In the genomic region with DNA sequence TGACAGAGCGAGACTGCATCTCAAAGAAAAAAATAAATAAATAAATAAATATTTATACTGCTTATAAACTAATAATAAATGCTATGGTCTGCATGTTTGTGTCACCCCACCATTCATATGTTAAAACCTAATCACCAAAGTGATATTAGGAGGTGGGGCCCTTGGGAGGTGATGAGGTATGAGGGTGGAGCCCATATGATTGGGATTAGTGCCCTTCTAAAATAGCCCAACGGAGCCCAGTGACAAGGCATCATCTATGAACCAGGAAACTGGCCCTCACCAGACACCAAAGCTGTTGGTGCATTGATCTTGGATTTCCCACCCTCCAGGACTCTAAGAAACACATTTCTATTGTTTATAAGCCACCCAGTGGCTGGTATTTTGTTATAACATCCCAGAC, we compare ENCODE assay signal across 27 cellular contexts. TPM values are rescaled to one million over a fixed set of nuclear protein-coding genes. Genes with fewer than 3 reads are reported as not detected.
DNase-seq lines count a peak whose midpoint lies in the region; ATAC-seq, FAIRE-seq and TF ChIP-seq lines count a peak whose summit lies in the region.
"Had no signal": no experiment of that assay in that cellular context is flagged by ENCODE, and none has a peak within 500 bp of the region (broad histone marks: within the 10 kb centered on the region; RNA-seq: fewer than 3 reads in every experiment).

No MANE protein-coding gene starts in this region.

- in situ Hi-C loops in HepG2 (cut with HindIII; ENCODE audit: extremely low pct_ligation_motif_present, low pct_unique_long_range_greater_than_20kb) (no loop called here), GM13976 (cut with MboI; ENCODE audit: low sequenced_read_pairs, unreplicated experiment) (no loop called here)

- peaks cover 31% of the 10 kb centered on the region for H3K4me1 Mint-ChIP-seq in GM23338

- H3K4me1 ChIP-seq in HepG2 (ENCODE audit: insufficient read depth, low read length): peaks cover 59% of the 10 kb centered on the region
- peaks cover 0 to 8% (median 0%) of the 10 kb centered on the region in 4 donors for H3K4me1 ChIP-seq in right lobe of liver
- peaks cover 37% of the 10 kb centered on the region for H3K4me1 ChIP-seq in GM23338 (ENCODE audit: insufficient read depth)
- H3K4me1 ChIP-seq in Loucy (ENCODE audit: insufficient read depth, low read length, poor library complexity, severe bottlenecking): peaks cover 66% of the 10 kb centered on the region
- H3K4me1 ChIP-seq in foreskin keratinocyte: peaks cover 5% of the 10 kb centered on the region
- H3K4me1 ChIP-seq: Caco-2 had no signal

- TF ChIP-seq CTCF in HepG2 (CRISPR knock-in tag; IDR thresholded peaks at IDR 0.05) (no peak), right lobe of liver (IDR thresholded peaks at IDR 0.05) (no peak), GM23338 (conservative IDR thresholded peaks at IDR 0.05; ENCODE audit: low read depth in 2 of 2) (no peak), Loucy (conservative IDR thresholded peaks at IDR 0.05; ENCODE audit: low read length) (no peak), foreskin keratinocyte (conservative IDR thresholded peaks at IDR 0.05) (peak; percentile 12), GM13976 (IDR thresholded peaks at IDR 0.05; ENCODE audit: borderline replicate concordance, control extremely low read depth, extremely low read depth, insufficient read depth, missing control alignments) (no peak)

- no peak overlapping the region for H3K4me3 Mint-ChIP-seq in GM23338
- H3K4me3 Mint-ChIP-seq: CD14-positive monocyte; CD4-positive, alpha-beta memory T cell had no signal

- intact Hi-C loops in HepG2 (cut with micrococcal nuclease; ENCODE audit: unreplicated experiment) (no loop called here), right lobe of liver (cut with DNase I) (no loop called here)

- POLR2A ChIA-PET in HepG2 (lab: Yijun Ruan, JAX): no interaction called here

- no peak overlapping the region for H3K4me2 ChIP-seq in HepG2 (ENCODE audit: low read depth, low read length)
- H3K4me2 ChIP-seq in GM23338: no peak overlapping the region
- peak overlapping the region; percentile 17 for H3K4me2 ChIP-seq in Loucy (ENCODE audit: low read depth, low read length, poor library complexity, severe bottlenecking)
- H3K4me2 ChIP-seq: BLaER1 had no signal

- CTCF ChIA-PET in HepG2 (lab: Yijun Ruan, JAX; ENCODE audit: low intra/inter-chr PET ratio, low total read pairs): no interaction called here

- H3K36me3 ChIP-seq in HepG2 (replicated peaks in 1 of 2; ENCODE audit: control insufficient read depth in 1 of 2, insufficient read depth in 2 of 2, low read length in 2 of 2): peaks cover 0 to 33% of the 10 kb centered on the region in 2 experiments; a peak in 4 of 5 replicates
- no peaks in the 10 kb centered on the region for H3K36me3 ChIP-seq in right lobe of liver
- no peaks in the 10 kb centered on the region for H3K36me3 ChIP-seq in GM23338 (ENCODE audit: insufficient read depth)
- no peaks in the 10 kb centered on the region for H3K36me3 ChIP-seq in Loucy (ENCODE audit: insufficient read depth, low read length)
- H3K36me3 ChIP-seq: BE2C had no signal

- H3K9me2 ChIP-seq in GM23338 (ENCODE audit: insufficient read depth) (no peaks in the 10 kb centered on the region), Loucy (replicated peaks; ENCODE audit: low read depth, low read length) (no peaks in the 10 kb centered on the region)

- H3K9me3 ChIP-seq in HepG2 (ENCODE audit: low read length): no peaks in the 10 kb centered on the region
- H3K9me3 ChIP-seq in right lobe of liver: no peaks in the 10 kb centered on the region
- H3K9me3 ChIP-seq in Loucy (ENCODE audit: insufficient read depth, low read depth, low read length): no peaks in the 10 kb centered on the region
- H3K9me3 ChIP-seq: BE2C, BLaER1, Caco-2 had no signal

- no peak overlapping the region for H2AFZ ChIP-seq in HepG2 (ENCODE audit: low read length)
- no peak overlapping the region for H2AFZ ChIP-seq in GM23338
- H2AFZ ChIP-seq in Loucy (ENCODE audit: low read length): no peak overlapping the region

- no peak for TF ChIP-seq POLR2A in HepG2 (IDR thresholded peaks at IDR 0.05; ENCODE audit: insufficient read depth in 1 of 2, low read depth in 2 of 2, low read length in 2 of 2)
- TF ChIP-seq POLR2A in right lobe of liver (IDR thresholded peaks at IDR 0.05): no peak

- H3K36me3 Mint-ChIP-seq in GM23338 (ENCODE audit: low read depth): peaks cover 8% of the 10 kb centered on the region; the same call in 2 of the 3 replicates

- TF ChIP-seq RAD21 in HepG2 (CRISPR knock-in tag; IDR thresholded peaks at IDR 0.05): no peak

- H3F3A ChIP-seq in GM23338 (replicated peaks; ENCODE audit: low read depth) (peaks cover 6% of the 10 kb centered on the region), Loucy (ENCODE audit: low read depth) (0 out of 2 replicates have a peak, but pooled peaks cover 3% of the 10 kb centered on the region)

- no peak for FAIRE-seq in HepG2 (lab: Jason Lieb, UNC)
- FAIRE-seq: A204.1, D721Med, G401.6, GM12891, GM18507 had no signal

- peaks cover 88% of the 10 kb centered on the region for H3K79me2 ChIP-seq in HepG2 (ENCODE audit: insufficient read depth, low read length)
- peaks cover 95% of the 10 kb centered on the region for H3K79me2 ChIP-seq in GM23338 (replicated peaks; ENCODE audit: insufficient read depth)
- H3K79me2 ChIP-seq in Loucy (ENCODE audit: insufficient read depth, low read length): peaks cover 93% of the 10 kb centered on the region

- H3K27ac Mint-ChIP-seq in GM23338: no peak overlapping the region
- H3K27ac Mint-ChIP-seq: CD14-positive monocyte; CD4-positive, CD25-positive, alpha-beta regulatory T cell had no signal

- WGBS in HepG2 (ENCODE audit: low lambda C conversion rate): 94% methylated on average over 1 of the region's 2 CpGs
- WGBS in right lobe of liver (ENCODE audit: insufficient coverage, low coverage, low lambda C conversion rate, missing lambda C conversion rate): 92% methylated on average over 2 of the region's 2 CpGs

- no peaks in the 10 kb centered on the region for H3K9me3 Mint-ChIP-seq in GM23338
- H3K9me3 Mint-ChIP-seq: CD4-positive, alpha-beta memory T cell; CD4-positive, CD25-positive, alpha-beta regulatory T cell had no signal

- H3K27me3 ChIP-seq in HepG2 (ENCODE audit: control insufficient read depth in 1 of 2, insufficient read depth in 2 of 2, low read length in 2 of 2) (no peaks in the 10 kb centered on the region), right lobe of liver (no peaks in the 10 kb centered on the region), GM23338 (ENCODE audit: insufficient read depth) (no peaks in the 10 kb centered on the region), Loucy (ENCODE audit: insufficient read depth, low read length, poor library complexity, severe bottlenecking) (no peaks in the 10 kb centered on the region), foreskin keratinocyte (no peaks in the 10 kb centered on the region)
- H3K27me3 ChIP-seq: BE2C, BLaER1 had no signal

- DNase-seq in HepG2 (ENCODE audit: low spot score): no peak
- DNase-seq in right lobe of liver: no peak
- no peak for DNase-seq in GM23338 (ENCODE audit: low spot score)
- DNase-seq in foreskin keratinocyte: no peak
- DNase-seq in GM13976 (ENCODE audit: low spot score): no peak
- no peak for DNase-seq in substantia nigra (lab: John Stamatoyannopoulos, UW)
- DNase-seq: 8988T; ACHN; BE2C; C1 segment of cervical spinal cord; Caco-2; Calu3; CD4-positive, alpha-beta memory T cell; CD4-positive, CD25-positive, alpha-beta regulatory T cell; DMS79 treated with DMSO at 0.1 percent for 48 hours; GF-D8 had no signal

- TF ChIP-seq EP300 in HepG2 (IDR thresholded peaks at IDR 0.05; ENCODE audit: low read depth in 2 of 2, low read length in 2 of 2): no peak
- TF ChIP-seq EP300 in HepG2 (CRISPR knock-in tag; IDR thresholded peaks at IDR 0.05; ENCODE audit: borderline replicate concordance): no peak

- no TSS peak for BruUV-seq in HepG2 (replicated peaks; lab: Mats Ljungman, UMichigan)

- H4K20me1 ChIP-seq in HepG2 (ENCODE audit: insufficient read depth, low read length): peaks cover under 1% of the 10 kb centered on the region; the same call in 1 of the 2 replicates
- peaks cover 8% of the 10 kb centered on the region for H4K20me1 ChIP-seq in GM23338 (replicated peaks; ENCODE audit: insufficient read depth)
- H4K20me1 ChIP-seq in Loucy (ENCODE audit: insufficient read depth, low read length, poor library complexity, severe bottlenecking): peaks cover 14% of the 10 kb centered on the region

- no peak for ATAC-seq in HepG2
- ATAC-seq in right lobe of liver: no peak
- ATAC-seq in GM23338: no peak
- ATAC-seq in foreskin keratinocyte: no peak
- no peak for ATAC-seq in HG02970 (IDR thresholded peaks at IDR 0.05; ENCODE audit: low FRiP score, unreplicated experiment)

- no peak overlapping the region for H3K9ac ChIP-seq in HepG2 (ENCODE audit: insufficient read depth, low read depth, low read length)
- H3K9ac ChIP-seq in Loucy (ENCODE audit: low read depth, low read length, poor library complexity, severe bottlenecking): no peak overlapping the region
- H3K9ac ChIP-seq: BLaER1 had no signal

- H3K27me3 Mint-ChIP-seq in GM23338 (ENCODE audit: insufficient read depth, low read depth, poor library complexity): peaks cover 12% of the 10 kb centered on the region
- H3K27me3 Mint-ChIP-seq: CD4-positive, alpha-beta memory T cell; CD4-positive, CD25-positive, alpha-beta regulatory T cell had no signal

- H3K27ac ChIP-seq in HepG2 (ENCODE audit: extremely low read length, insufficient read depth, low read length) (no peak overlapping the region), right lobe of liver (no peak overlapping the region), GM23338 (ENCODE audit: low read depth) (peak overlapping the region; percentile 69; the same call in 1 of the 2 replicates), foreskin keratinocyte (no peak overlapping the region), substantia nigra (ENCODE audit: low read depth, low read length, poor library complexity, severe bottlenecking) (no peak overlapping the region)
- H3K27ac ChIP-seq: BLaER1 had no signal

- H3K4me3 ChIP-seq in HepG2 (replicated peaks in 1 of 3; ENCODE audit: insufficient read depth in 1 of 3, low read depth in 2 of 3, low read length in 3 of 3) (no peak overlapping the region), right lobe of liver (no peak overlapping the region), GM23338 (no peak overlapping the region), Loucy (ENCODE audit: low read length, poor library complexity, severe bottlenecking) (no peak overlapping the region)
- H3K4me3 ChIP-seq: BLaER1 had no signal

RNA-seq across cellular contexts. Expression of a gene that starts 5.1 kb away (rescaled TPM):
- total RNA-seq in HepG2 (2016; rRNA removed; fragmentation: Illumina TruSeq; extraction: Trizol): 24.1 and 30.0 TPM in 2 replicates
- 25.5 and 29.4 TPM in 2 replicates for total RNA-seq in HepG2 (2016; cell fraction: cytosol; rRNA removed; fragmentation: Illumina TruSeq; extraction: Trizol; ENCODE audit: low read depth)
- total RNA-seq in HepG2 (2016; cell fraction: insoluble cytoplasmic fraction; rRNA removed; fragmentation: Illumina TruSeq; extraction: Trizol): 24.7 and 31.9 TPM in 2 replicates
- total RNA-seq in HepG2 (2016; cell fraction: membrane; rRNA removed; fragmentation: Illumina TruSeq; extraction: Trizol): 28.9 and 35.6 TPM in 2 replicates
- 15.6 and 16.2 TPM in 2 replicates for total RNA-seq in HepG2 (2016; cell fraction: nucleus; rRNA removed; fragmentation: Illumina TruSeq; extraction: Trizol)
- polyA plus RNA-seq in HepG2 (2011; rRNA removed): 19.7 and 26.0 TPM in 2 replicates
- polyA plus RNA-seq in HepG2 (2011; cell fraction: cytosol; rRNA removed): 28.8 and 35.4 TPM in 2 replicates
- polyA plus RNA-seq in HepG2 (2011; cell fraction: nucleus; rRNA removed): 8.9 and 9.0 TPM in 2 replicates
- polyA plus RNA-seq in HepG2 (2012): 30.1 and 34.1 TPM in 2 replicates
- polyA plus RNA-seq in HepG2 (2016; cell fraction: cytosol; fragmentation: Illumina TruSeq; extraction: Trizol; ENCODE audit: low read depth): 109 and 135 TPM in 2 replicates
- polyA plus RNA-seq in HepG2 (2016; cell fraction: insoluble cytoplasmic fraction; fragmentation: Illumina TruSeq; extraction: Trizol; ENCODE audit: low read depth): 95.1 and 107 TPM in 2 replicates
- 101 and 113 TPM in 2 replicates for polyA plus RNA-seq in HepG2 (2016; cell fraction: membrane; fragmentation: Illumina TruSeq; extraction: Trizol; ENCODE audit: low read depth)
- 51.3 and 52.8 TPM in 2 replicates for polyA plus RNA-seq in HepG2 (2016; cell fraction: nucleus; fragmentation: Illumina TruSeq; extraction: Trizol; ENCODE audit: insufficient read depth, low read depth)
- polyA minus RNA-seq in HepG2 (2011; rRNA and poly(A)+ RNA removed; ENCODE audit: low replicate concordance): 11.0 and 13.3 TPM in 2 replicates
- polyA minus RNA-seq in HepG2 (2011; cell fraction: cytosol; rRNA and poly(A)+ RNA removed): 8.1 and 11.8 TPM in 2 replicates
- 12.6 and 14.2 TPM in 2 replicates for polyA minus RNA-seq in HepG2 (2011; cell fraction: nucleus; rRNA and poly(A)+ RNA removed)
- total RNA-seq in right lobe of liver: 10 to 100 TPM; 12.5 to 30.4 (median 24.7) TPM
- total RNA-seq in GM23338 (2014; rRNA removed; shearing (Covaris generic)): 17.8 and 26.1 TPM in 2 replicates
- polyA plus RNA-seq in GM23338 (2016; fragmentation: Nextera tagmentation; extraction: Ambion mirVana): 55.0 and 66.4 TPM in 2 replicates
- total RNA-seq in foreskin keratinocyte: 21.2 and 23.0 TPM in 2 replicates
- 30.6 and 31.9 TPM in 2 replicates for polyA plus RNA-seq in foreskin keratinocyte

RNA-seq across cellular contexts. Expression of a gene that starts 26.7 kb away (rescaled TPM):
- total RNA-seq in HepG2 (2016; rRNA removed; fragmentation: Illumina TruSeq; extraction: Trizol): not detected in 2 replicates
- not detected in 2 replicates for total RNA-seq in HepG2 (2016; cell fraction: cytosol; rRNA removed; fragmentation: Illumina TruSeq; extraction: Trizol; ENCODE audit: low read depth)
- not detected in 2 replicates for total RNA-seq in HepG2 (2016; cell fraction: insoluble cytoplasmic fraction; rRNA removed; fragmentation: Illumina TruSeq; extraction: Trizol)
- total RNA-seq in HepG2 (2016; cell fraction: membrane; rRNA removed; fragmentation: Illumina TruSeq; extraction: Trizol): not detected in 2 replicates
- total RNA-seq in HepG2 (2016; cell fraction: nucleus; rRNA removed; fragmentation: Illumina TruSeq; extraction: Trizol): not detected in 2 replicates
- polyA plus RNA-seq in HepG2 (2011; rRNA removed): not detected in 2 replicates
- 0.03 TPM in 1 of 2 replicates, not detected in the other for polyA plus RNA-seq in HepG2 (2011; cell fraction: cytosol; rRNA removed)
- not detected in 2 replicates for polyA plus RNA-seq in HepG2 (2011; cell fraction: nucleus; rRNA removed)
- not detected in 2 replicates for polyA plus RNA-seq in HepG2 (2012)
- polyA plus RNA-seq in HepG2 (2016; cell fraction: cytosol; fragmentation: Illumina TruSeq; extraction: Trizol; ENCODE audit: low read depth): not detected in 2 replicates
- not detected in 2 replicates for polyA plus RNA-seq in HepG2 (2016; cell fraction: insoluble cytoplasmic fraction; fragmentation: Illumina TruSeq; extraction: Trizol; ENCODE audit: low read depth)
- not detected in 2 replicates for polyA plus RNA-seq in HepG2 (2016; cell fraction: membrane; fragmentation: Illumina TruSeq; extraction: Trizol; ENCODE audit: low read depth)
- not detected in 2 replicates for polyA plus RNA-seq in HepG2 (2016; cell fraction: nucleus; fragmentation: Illumina TruSeq; extraction: Trizol; ENCODE audit: insufficient read depth, low read depth)
- polyA minus RNA-seq in HepG2 (2011; rRNA and poly(A)+ RNA removed; ENCODE audit: low replicate concordance): not detected in 2 replicates
- not detected in 2 replicates for polyA minus RNA-seq in HepG2 (2011; cell fraction: cytosol; rRNA and poly(A)+ RNA removed)
- not detected in 2 replicates for polyA minus RNA-seq in HepG2 (2011; cell fraction: nucleus; rRNA and poly(A)+ RNA removed)
- not detected for total RNA-seq in right lobe of liver
- total RNA-seq in GM23338 (2014; rRNA removed; shearing (Covaris generic)): not detected in 2 replicates
- not detected in 2 replicates for polyA plus RNA-seq in GM23338 (2016; fragmentation: Nextera tagmentation; extraction: Ambion mirVana)
- total RNA-seq in foreskin keratinocyte: not detected in 2 replicates
- polyA plus RNA-seq in foreskin keratinocyte: not detected in 2 replicates
- total RNA-seq: A673; Caco-2; Calu3; CD4-positive, alpha-beta memory T cell; CD4-positive, CD25-positive, alpha-beta regulatory T cell had no signal
- polyA plus RNA-seq: AG04450; CD14-positive monocyte; CD4-positive, alpha-beta memory T cell; CD4-positive, CD25-positive, alpha-beta regulatory T cell had no signal
